In the genomic region with DNA sequence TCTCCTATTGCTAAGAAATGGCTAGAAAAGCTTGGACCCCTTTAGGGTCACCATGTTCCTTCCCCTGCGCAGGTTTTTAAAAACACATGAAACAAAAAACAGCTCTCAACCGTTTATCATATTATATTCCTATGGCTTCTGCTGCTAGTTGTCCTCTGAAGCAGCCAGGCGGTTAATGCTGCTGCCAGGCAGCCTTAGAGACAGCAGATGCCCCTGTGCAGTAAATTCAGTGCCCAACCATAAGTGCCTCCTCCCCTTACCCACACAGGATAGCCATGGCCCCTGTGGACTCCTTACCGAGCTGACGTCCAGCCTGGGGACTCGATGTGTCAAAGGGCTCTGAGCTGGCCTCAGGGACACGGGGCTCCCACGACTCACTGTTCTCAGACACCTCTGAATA, we compare ENCODE assay signal across 13 cellular contexts.
DNase-seq lines count a peak whose midpoint lies in the region; ATAC-seq and TF ChIP-seq lines count a peak whose summit lies in the region.
"Had no signal": no experiment of that assay in that cellular context is flagged by ENCODE, and none has a peak within 500 bp of the region (broad histone marks: within the 10 kb centered on the region; RNA-seq: fewer than 3 reads in every experiment).

No MANE protein-coding gene starts in this region.

- H3K27ac ChIP-seq in left ventricle myocardium inferior (replicated peaks) (peak overlapping the region; percentile 64), cingulate gyrus (ENCODE audit: low read depth, low read length) (peak overlapping the region; percentile 99), gastrocnemius medialis (peak overlapping the region in 3 of 4 donors; percentile 14 to 60 (median 58))
- H3K27ac ChIP-seq: BLaER1 treated with 17β-estradiol and CSF1 and Interleukin-3, amounts not matched to agents 10 nM and 100 nM had no signal

- H3K9me3 ChIP-seq in left ventricle myocardium inferior (replicated peaks) (peaks cover 19% of the 10 kb centered on the region), gastrocnemius medialis (peaks cover 0 to 5% (median 0%) of the 10 kb centered on the region in 3 donors)

- no peaks in the 10 kb centered on the region for H3K27me3 ChIP-seq in left ventricle myocardium inferior (ENCODE audit: low read depth)
- H3K27me3 ChIP-seq in gastrocnemius medialis, result no peaks in the 10 kb centered on the region
- H3K27me3 ChIP-seq: BLaER1 treated with 17β-estradiol and CSF1 and Interleukin-3, amounts not matched to agents 10 nM and 100 nM had no signal

- ATAC-seq in Right ventricle myocardium superior (ENCODE audit: poor library complexity) (no peak), gastrocnemius medialis (no peak)

- H3K4me1 ChIP-seq in left ventricle myocardium inferior (peaks cover 29% of the 10 kb centered on the region), gastrocnemius medialis (peaks cover 0 to 3% of the 10 kb centered on the region in 2 donors)
- H3K4me1 ChIP-seq: HAP-1 had no signal

- H3K4me3 ChIP-seq in left ventricle myocardium inferior (no peak overlapping the region), gastrocnemius medialis (no peak overlapping the region)
- H3K4me3 ChIP-seq: BLaER1 treated with 17β-estradiol and CSF1 and Interleukin-3, amounts not matched to agents 10 nM and 100 nM; HAP-1 had no signal

- no peak for DNase-seq in left ventricle myocardium inferior
- DNase-seq in Right ventricle myocardium superior, result no peak
- DNase-seq in gastrocnemius medialis, result no peak
- no peak for DNase-seq in HuH-7.5 (ENCODE audit: low spot score)
- DNase-seq in A172 (ENCODE audit: low spot score), result no peak
- DNase-seq in activated gamma-delta T cell (lab: John Stamatoyannopoulos, UW), result no peak
- DNase-seq: 8988T; ACHN; CD4-positive, CD25-positive, alpha-beta regulatory T cell; DMS53 had no signal

- no peak for TF ChIP-seq CTCF in left ventricle myocardium inferior (IDR thresholded peaks at IDR 0.05; ENCODE audit: borderline replicate concordance)
- TF ChIP-seq CTCF in gastrocnemius medialis (IDR thresholded peaks at IDR 0.05 in 4 of 5, conservative IDR thresholded peaks at IDR 0.05 in 1 of 5), result no peak

- intact Hi-C loops in left ventricle myocardium inferior (cut with micrococcal nuclease), result no loop called here
- intact Hi-C loops in Right ventricle myocardium superior (cut with DNase I), result no loop called here
- intact Hi-C loops in gastrocnemius medialis (cut with DNase I; ENCODE audit: low total_unique reads), result no loop called here

- no peak for TF ChIP-seq POLR2A in gastrocnemius medialis (IDR thresholded peaks at IDR 0.05)

- peaks cover 43% of the 10 kb centered on the region for H3K36me3 ChIP-seq in left ventricle myocardium inferior
- H3K36me3 ChIP-seq in gastrocnemius medialis, result peaks cover 0 to 31% of the 10 kb centered on the region in 2 donors
- H3K36me3 ChIP-seq: HAP-1 had no signal

- in situ Hi-C loops in gastrocnemius medialis (cut with MboI; ENCODE audit: low sequenced_read_pairs in 4 of 4), result no loop called here
